ENCODE assay signal across 8 cellular contexts in genomic region chr4:17810260-17811077, GRCh38. TPM values are rescaled to one million over a fixed set of nuclear protein-coding genes. Genes with fewer than 3 reads are reported as not detected.
A peak's percentile ranks its signal among the peaks of the same experiment; 100 is the strongest.
DNase-seq lines count a peak whose midpoint lies in the region; TF ChIP-seq lines count a peak whose summit lies in the region.

Gene DCAF16 (minus strand): TSS chr4:17810757. CDS start chr4:17804141, 6,616 bp downstream.
A gene with protein sequence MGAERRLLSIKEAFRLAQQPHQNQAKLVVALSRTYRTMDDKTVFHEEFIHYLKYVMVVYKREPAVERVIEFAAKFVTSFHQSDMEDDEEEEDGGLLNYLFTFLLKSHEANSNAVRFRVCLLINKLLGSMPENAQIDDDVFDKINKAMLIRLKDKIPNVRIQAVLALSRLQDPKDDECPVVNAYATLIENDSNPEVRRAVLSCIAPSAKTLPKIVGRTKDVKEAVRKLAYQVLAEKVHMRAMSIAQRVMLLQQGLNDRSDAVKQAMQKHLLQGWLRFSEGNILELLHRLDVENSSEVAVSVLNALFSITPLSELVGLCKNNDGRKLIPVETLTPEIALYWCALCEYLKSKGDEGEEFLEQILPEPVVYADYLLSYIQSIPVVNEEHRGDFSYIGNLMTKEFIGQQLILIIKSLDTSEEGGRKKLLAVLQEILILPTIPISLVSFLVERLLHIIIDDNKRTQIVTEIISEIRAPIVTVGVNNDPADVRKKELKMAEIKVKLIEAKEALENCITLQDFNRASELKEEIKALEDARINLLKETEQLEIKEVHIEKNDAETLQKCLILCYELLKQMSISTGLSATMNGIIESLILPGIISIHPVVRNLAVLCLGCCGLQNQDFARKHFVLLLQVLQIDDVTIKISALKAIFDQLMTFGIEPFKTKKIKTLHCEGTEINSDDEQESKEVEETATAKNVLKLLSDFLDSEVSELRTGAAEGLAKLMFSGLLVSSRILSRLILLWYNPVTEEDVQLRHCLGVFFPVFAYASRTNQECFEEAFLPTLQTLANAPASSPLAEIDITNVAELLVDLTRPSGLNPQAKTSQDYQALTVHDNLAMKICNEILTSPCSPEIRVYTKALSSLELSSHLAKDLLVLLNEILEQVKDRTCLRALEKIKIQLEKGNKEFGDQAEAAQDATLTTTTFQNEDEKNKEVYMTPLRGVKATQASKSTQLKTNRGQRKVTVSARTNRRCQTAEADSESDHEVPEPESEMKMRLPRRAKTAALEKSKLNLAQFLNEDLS (plus strand): TSS chr4:17810979. CDS start chr4:17811078, 99 bp downstream.

- H3K9me3 ChIP-seq in neuron (ENCODE audit: low read length) (no peaks in the 10 kb centered on the region), subcutaneous abdominal adipose tissue (ENCODE audit: control insufficient read depth in 5 of 5, low read length in 5 of 5) (no peaks in the 10 kb centered on the region)

- TF ChIP-seq CTCF in HFF-Myc (IDR thresholded peaks at IDR 0.05; ENCODE audit: low read depth, low read length, missing control alignments), result no peak

- H3K9ac ChIP-seq in subcutaneous abdominal adipose tissue (ENCODE audit: low read length in 5 of 5), result peak within 1 kb of the TSS; percentile 42 to 99 (median 96)

- H3K36me3 Mint-ChIP-seq in activated naive CD4-positive, alpha-beta T cell treated with anti-CD3 and anti-CD28 coated beads for 36 hours (ENCODE audit: low read depth), result peaks cover 47% of the 10 kb centered on the region

- H2AFZ ChIP-seq in neuron (ENCODE audit: low read depth, low read length), result peak within 1 kb of the TSS; percentile 96

- peaks cover 41% of the 10 kb centered on the region for H3K4me1 Mint-ChIP-seq in activated naive CD4-positive, alpha-beta T cell treated with anti-CD3 and anti-CD28 coated beads for 36 hours (ENCODE audit: low read depth)

- H3K4me1 ChIP-seq in neuron (ENCODE audit: insufficient read depth, low read length) (peaks cover 29% of the 10 kb centered on the region), subcutaneous abdominal adipose tissue (ENCODE audit: control insufficient read depth in 5 of 5, insufficient read depth in 5 of 5, low read length in 5 of 5) (peaks cover 2 to 45% (median 37%) of the 10 kb centered on the region in 5 donors)

- H3K4me3 ChIP-seq in HFF-Myc (replicated peaks; ENCODE audit: low read depth, low read length), result peak within 1 kb of the TSS; percentile 58
- H3K4me3 ChIP-seq in neuron (ENCODE audit: low read length), result peak within 1 kb of the TSS; percentile 87
- peak within 1 kb of the TSS; percentile 76 to 94 (median 89) for H3K4me3 ChIP-seq in subcutaneous abdominal adipose tissue (ENCODE audit: low read depth in 1 of 5, low read length in 5 of 5)

- peak within 1 kb of the TSS; percentile 91 for H3K27ac ChIP-seq in subcutaneous abdominal adipose tissue (ENCODE audit: low read depth, low read length)

- H3K36me3 ChIP-seq in neuron (ENCODE audit: insufficient read depth, low read length), result peaks cover 40% of the 10 kb centered on the region
- no peaks in the 10 kb centered on the region for H3K36me3 ChIP-seq in subcutaneous abdominal adipose tissue (ENCODE audit: control insufficient read depth in 5 of 5, insufficient read depth in 5 of 5, low read length in 5 of 5)

- peak within 1 kb of the TSS; percentile 99 for H3K27ac Mint-ChIP-seq in activated naive CD4-positive, alpha-beta T cell treated with anti-CD3 and anti-CD28 coated beads for 36 hours

- intact Hi-C loops in activated naive CD4-positive, alpha-beta T cell treated with anti-CD3 and anti-CD28 coated beads for 36 hours (cut with micrococcal nuclease), result loop anchor here (1.0 to 10.0 kb wide), 6 partner anchors 196 to 1586 kb away; partner anchors contain the start of genes LAP3, MED28, QDPR and TAPT1

- H3K27me3 Mint-ChIP-seq in activated naive CD4-positive, alpha-beta T cell treated with anti-CD3 and anti-CD28 coated beads for 36 hours (ENCODE audit: low read depth), result no peaks in the 10 kb centered on the region

- DNase-seq in GM03348 (ENCODE audit: low spot score) (peak; percentile 99), HFF-Myc (ENCODE audit: extremely low read depth, low read depth) (peak; percentile 97), NAMALWA (ENCODE audit: low spot score) (peak; percentile 100), SK-N-DZ (ENCODE audit: low spot score) (peak; percentile 99), foreskin melanocyte (peak; percentile 98)
- peak; percentile 100 for DNase-seq in activated naive CD4-positive, alpha-beta T cell treated with anti-CD3 and anti-CD28 coated beads for 36 hours

- CTCF ChIA-PET in activated naive CD4-positive, alpha-beta T cell treated with anti-CD3 and anti-CD28 coated beads for 36 hours (lab: Charles Lee), result interaction anchor here (0.6 to 6.2 kb wide), 7 partner anchors 48 to 262 kb away, joined by 3 to 31 read pairs (median 4); no protein-coding TSS in a partner anchor

- H3K9me3 Mint-ChIP-seq in activated naive CD4-positive, alpha-beta T cell treated with anti-CD3 and anti-CD28 coated beads for 36 hours, result no peaks in the 10 kb centered on the region

- peak within 1 kb of the TSS; percentile 100 for H3K4me3 Mint-ChIP-seq in activated naive CD4-positive, alpha-beta T cell treated with anti-CD3 and anti-CD28 coated beads for 36 hours

- no peaks in the 10 kb centered on the region for H3K27me3 ChIP-seq in neuron (ENCODE audit: insufficient read depth, low read length)
- H3K27me3 ChIP-seq in subcutaneous abdominal adipose tissue (ENCODE audit: control insufficient read depth in 5 of 5, insufficient read depth in 4 of 5, low read length in 5 of 5), result no peaks in the 10 kb centered on the region

RNA-seq across cellular contexts. Expression of gene DCAF16, which starts in this region (rescaled TPM):
- polyA plus RNA-seq in SK-N-DZ (2014; cell fraction: cytosol; rRNA removed), result 75.8 and 81.5 TPM in 2 replicates
- 42.2 and 65.6 TPM in 2 replicates for polyA plus RNA-seq in SK-N-DZ (2014; cell fraction: nucleus; rRNA removed)
- total RNA-seq in activated naive CD4-positive, alpha-beta T cell treated with anti-CD3 and anti-CD28 coated beads for 36 hours, result 10 to 100 TPM; 46.6 to 48.5 TPM

RNA-seq across cellular contexts. Expression of the second gene that starts in this region (rescaled TPM):
- 72.8 and 73.0 TPM in 2 replicates for polyA plus RNA-seq in SK-N-DZ (2014; cell fraction: cytosol; rRNA removed)
- 68.5 and 82.1 TPM in 2 replicates for polyA plus RNA-seq in SK-N-DZ (2014; cell fraction: nucleus; rRNA removed)
- total RNA-seq in activated naive CD4-positive, alpha-beta T cell treated with anti-CD3 and anti-CD28 coated beads for 36 hours, result 10 to 100 TPM; 70.2 to 78.4 TPM

Comparison
In these comparisons a context has a peak if more than half of its experiments do, and no peak if none do; other contexts are left out.
1. Peak in every context shown above with its lines: DNase-seq, H3K4me3 ChIP-seq and H3K27ac ChIP-seq.